ENCODE assay signal across 9 cellular contexts in genomic region chr3:27721717-27722564, GRCh38. TPM values are rescaled to one million over a fixed set of nuclear protein-coding genes. Genes with fewer than 3 reads are reported as not detected.
DNase-seq lines count a peak whose midpoint lies in the region; ATAC-seq, FAIRE-seq and TF ChIP-seq lines count a peak whose summit lies in the region.
"Had no signal": no experiment of that assay in that cellular context is flagged by ENCODE, and none has a peak within 500 bp of the region (broad histone marks: within the 10 kb centered on the region; RNA-seq: fewer than 3 reads in every experiment).

EOMES (minus strand) TSS chr3:27722323; CDS start chr3:27722294, 29 bp downstream.

- H3K27me3 ChIP-seq in pancreas = peaks cover 9 to 30% (median 17%) of the 10 kb centered on the region in 4 donors

- H3K4me1 ChIP-seq in pancreas = peaks cover 0 to 10% (median 0%) of the 10 kb centered on the region in 3 donors

- peak; percentile 72 for TF ChIP-seq POLR2A in GM19099 (IDR thresholded peaks at IDR 0.05; ENCODE audit: extremely low read depth, insufficient read length, low read depth)

- no peaks in the 10 kb centered on the region for H3K36me3 ChIP-seq in pancreas

- H3K4me3 ChIP-seq in pancreas = peak within 1 kb of the TSS; percentile 33 to 55 (median 46)

- peak; percentile 62 for ATAC-seq in HG03342 (IDR thresholded peaks at IDR 0.05; ENCODE audit: unreplicated experiment)
- ATAC-seq in pancreas = peak; percentile 83 to 86 (median 85)

- intact Hi-C loops in pancreas (cut with DNase I) = no loop called here

- H3K9me3 ChIP-seq in pancreas = no peaks in the 10 kb centered on the region

- FAIRE-seq in pancreas (lab: Jason Lieb, UNC) = no peak

- peak within 1 kb of the TSS in 1 of 4 donors; percentile 34 for H3K27ac ChIP-seq in pancreas

- 0 to 1% methylated on average over 51 to 81 of the region's 81 CpGs for WGBS in pancreas, 2 donors

- TF ChIP-seq CTCF in pancreas (IDR thresholded peaks at IDR 0.05) = peak in 2 of 4 donors; percentile 5 to 21

- DNase-seq in AML-193 (lab: John Stamatoyannopoulos, UW) (peak; percentile 77 to 79), NOMO-1 (lab: John Stamatoyannopoulos, UW; ENCODE audit: unreplicated experiment in 2 of 2) (peak; percentile 68 to 81), activated T-cell treated with anti-CD3 and anti-CD28 coated beads for 1 hour (ENCODE audit: low read depth) (peak; percentile 55), fibroblast of gingiva (ENCODE audit: low read depth) (peak; percentile 31), pancreas (peak; percentile 37 to 85 (median 58)), NCI-H2107 (lab: John Stamatoyannopoulos, UW) (no peak)

RNA-seq across cellular contexts. Expression of gene EOMES, which starts in this region (rescaled TPM):
- under 1 TPM; 0.09 to 0.41 (median 0.29) TPM for total RNA-seq in pancreas
- under 1 TPM; 0.05 to 0.08 TPM for polyA plus RNA-seq in pancreas
- total RNA-seq: LHCN-M2 had no signal

Comparison
In these comparisons a context has a peak if more than half of its experiments do, and no peak if none do; other contexts are left out.
1. Peak in DNase-seq, ATAC-seq and H3K4me3 ChIP-seq in pancreas; RNA of the gene not detected or under 1 TPM.